1 cellular context compared by ENCODE assay signal in genomic region chr17:3534881-3535252, GRCh38.
TF ChIP-seq lines count a peak whose summit lies in the region.

No MANE protein-coding gene starts in this region.

TF ChIP-seq in GM23338, 12 proteins besides CTCF, POLR2A, EP300 and RAD21 (continued from another document):
- no peak for TF ChIP-seq REST (IDR thresholded peaks at IDR 0.05; ENCODE audit: unreplicated experiment)
- no peak for TF ChIP-seq EZH2phosphoT487 (IDR thresholded peaks at IDR 0.05; ENCODE audit: unreplicated experiment)
- no peak for TF ChIP-seq CREB1 (CRISPR knock-in tag; IDR thresholded peaks at IDR 0.05; ENCODE audit: low read depth)
- no peak for TF ChIP-seq POLR2AphosphoS5 (IDR thresholded peaks at IDR 0.05; ENCODE audit: low read depth)
- TF ChIP-seq ZNF462 (CRISPR knock-in tag; IDR thresholded peaks at IDR 0.05), result no peak
- TF ChIP-seq NANOG (IDR thresholded peaks at IDR 0.05; ENCODE audit: borderline replicate concordance), result no peak
TF ChIP-seq in GM23338: peak in this region for 0.
